Comparison of ENCODE assay signal across 9 cellular contexts in genomic region chr2:169507698-169508097, GRCh38. TPM values are rescaled to one million over a fixed set of nuclear protein-coding genes. Genes with fewer than 3 reads are reported as not detected.
DNase-seq lines count a peak whose midpoint lies in the region; ATAC-seq and TF ChIP-seq lines count a peak whose summit lies in the region.
"Had no signal": no experiment of that assay in that cellular context is flagged by ENCODE, and none has a peak within 500 bp of the region (broad histone marks: within the 10 kb centered on the region; RNA-seq: fewer than 3 reads in every experiment).

No MANE protein-coding gene starts in this region.

- peak; percentile 41 for DNase-seq in AG08395 (ENCODE audit: low spot score)
- peak; percentile 55 for DNase-seq in HFFc6
- DNase-seq in RPMI7951 (ENCODE audit: low read depth) = peak; percentile 53
- peak; percentile 91 for DNase-seq in foreskin melanocyte
- DNase-seq in NCI-H1105 treated with DMSO at 0.1 percent for 48 hours (lab: John Stamatoyannopoulos, UW) = no peak
- DNase-seq in stomach = no peak
- DNase-seq: aorta had no signal

- intact Hi-C loops in stomach (cut with DNase I; ENCODE audit: low total_unique reads) = no loop called here

- peaks cover 0 to 25% (median 21%) of the 10 kb centered on the region in 4 donors for H3K36me3 ChIP-seq in stomach

- peaks cover 0 to 39% (median 6%) of the 10 kb centered on the region in 4 donors for H3K4me1 ChIP-seq in stomach

- H3K27me3 ChIP-seq in stomach = no peaks in the 10 kb centered on the region

- no peaks in the 10 kb centered on the region for H3K9me3 ChIP-seq in stomach

- H3K4me1 Mint-ChIP-seq in HFFc6 (ENCODE audit: low read depth) = peaks cover 38% of the 10 kb centered on the region

- peaks cover 10% of the 10 kb centered on the region; the same call in 1 of the 2 replicates for H3K36me3 Mint-ChIP-seq in HFFc6 (ENCODE audit: low read depth)

- ATAC-seq in GM21447 (IDR thresholded peaks at IDR 0.05; ENCODE audit: unreplicated experiment) = no peak
- ATAC-seq in HG02852 (IDR thresholded peaks at IDR 0.05; ENCODE audit: unreplicated experiment) = no peak

- TF ChIP-seq CTCF in HFFc6 (IDR thresholded peaks at IDR 0.05) (no peak), stomach (IDR thresholded peaks at IDR 0.05) (no peak)

- no peak overlapping the region for H3K4me3 Mint-ChIP-seq in HFFc6

- 0 out of 2 replicates have a peak overlapping the region, but pooled peaks have one; percentile 7 for H3K27ac Mint-ChIP-seq in HFFc6

- no peaks in the 10 kb centered on the region for H3K9me3 Mint-ChIP-seq in HFFc6

- no peak for TF ChIP-seq POLR2A in stomach (IDR thresholded peaks at IDR 0.05)

- H3K27ac ChIP-seq in stomach = peak overlapping the region in 1 of 5 donors; percentile 32

- no peaks in the 10 kb centered on the region for H3K27me3 Mint-ChIP-seq in HFFc6 (ENCODE audit: insufficient read depth)

- TF ChIP-seq EP300 in stomach (IDR thresholded peaks at IDR 0.05) = no peak

- no peak overlapping the region for H3K4me3 ChIP-seq in stomach

RNA-seq across cellular contexts. Expression of gene KLHL41, which starts 1.8 kb away (rescaled TPM):
- under 1 TPM in 5 of 6 experiments, not detected in 1; 0.09 to 0.31 (median 0.20) TPM for total RNA-seq in HFFc6 (2021; fragmentation: NEBNext Ultra II Directional; extraction: Animal tissue kit (Norgen Biotek cat#: 25700))
- 0.12 and 0.20 TPM in 2 replicates for total RNA-seq in RPMI7951 (2014; rRNA removed; shearing (Covaris generic))
- 1 to 10 TPM in 1 of 5 donors, not detected in 4; 1.7 TPM for total RNA-seq in stomach
- 1 to 10 TPM in 2 of 3 donors, under 1 TPM in 1; 0.37 to 3.7 (median 1.3) TPM for polyA plus RNA-seq in stomach

RNA-seq across cellular contexts. Expression of gene BBS5, which starts 28.4 kb away (rescaled TPM):
- total RNA-seq in HFFc6 (2021; fragmentation: NEBNext Ultra II Directional; extraction: Animal tissue kit (Norgen Biotek cat#: 25700)) = 1 to 10 TPM; 4.8 to 7.0 (median 6.0) TPM
- total RNA-seq in RPMI7951 (2014; rRNA removed; shearing (Covaris generic)) = 2.2 and 3.1 TPM in 2 replicates
- total RNA-seq in stomach = 10 to 100 TPM in 2 of 5 donors, 1 to 10 TPM in 2, under 1 TPM in 1; 0.58 to 14.0 (median 5.8) TPM
- polyA plus RNA-seq in stomach = 1 to 10 TPM; 2.1 to 4.5 (median 2.7) TPM

Comparison
In these comparisons a context has a peak if more than half of its experiments do, and no peak if none do; other contexts are left out.
1. DNase-seq: peak in AG08395 (single experiment), HFFc6 (single experiment), RPMI7951 (single experiment) and foreskin melanocyte (single experiment); none in NCI-H1105 treated with DMSO at 0.1 percent for 48 hours (single experiment) and stomach (single experiment).